Comparison of ENCODE assay signal across 10 cellular contexts in genomic region chr4:10480616-10481015, GRCh38. TPM values are rescaled to one million over a fixed set of nuclear protein-coding genes. Genes with fewer than 3 reads are reported as not detected.
"Had no signal": no experiment of that assay in that cellular context is flagged by ENCODE, and none has a peak within 500 bp of the region (broad histone marks: within the 10 kb centered on the region; RNA-seq: fewer than 3 reads in every experiment).

No MANE protein-coding gene starts in this region.

- DNase-seq: GM23248, H9, HCEC 1CT, HFFc6, IMR-90, KBM-7 had no signal

- H3K9ac ChIP-seq: GM23248 had no signal

- H3K27ac ChIP-seq: GM23248 had no signal

- H3K27ac Mint-ChIP-seq: HFFc6 had no signal

- H2AFZ ChIP-seq: GM23248 had no signal

- H3K4me3 ChIP-seq: GM23248 had no signal

- H3K4me3 Mint-ChIP-seq: H9, HFFc6 had no signal

- FAIRE-seq: H1, H54, HTR-8/SVneo had no signal

- H3K9me3 Mint-ChIP-seq: H9, HFFc6 had no signal

RNA-seq across cellular contexts. Expression of gene ZNF518B, which starts 23.4 kb away (rescaled TPM):
- total RNA-seq: HT-29 had no signal
